9 cellular contexts compared by ENCODE assay signal in the genomic region with DNA sequence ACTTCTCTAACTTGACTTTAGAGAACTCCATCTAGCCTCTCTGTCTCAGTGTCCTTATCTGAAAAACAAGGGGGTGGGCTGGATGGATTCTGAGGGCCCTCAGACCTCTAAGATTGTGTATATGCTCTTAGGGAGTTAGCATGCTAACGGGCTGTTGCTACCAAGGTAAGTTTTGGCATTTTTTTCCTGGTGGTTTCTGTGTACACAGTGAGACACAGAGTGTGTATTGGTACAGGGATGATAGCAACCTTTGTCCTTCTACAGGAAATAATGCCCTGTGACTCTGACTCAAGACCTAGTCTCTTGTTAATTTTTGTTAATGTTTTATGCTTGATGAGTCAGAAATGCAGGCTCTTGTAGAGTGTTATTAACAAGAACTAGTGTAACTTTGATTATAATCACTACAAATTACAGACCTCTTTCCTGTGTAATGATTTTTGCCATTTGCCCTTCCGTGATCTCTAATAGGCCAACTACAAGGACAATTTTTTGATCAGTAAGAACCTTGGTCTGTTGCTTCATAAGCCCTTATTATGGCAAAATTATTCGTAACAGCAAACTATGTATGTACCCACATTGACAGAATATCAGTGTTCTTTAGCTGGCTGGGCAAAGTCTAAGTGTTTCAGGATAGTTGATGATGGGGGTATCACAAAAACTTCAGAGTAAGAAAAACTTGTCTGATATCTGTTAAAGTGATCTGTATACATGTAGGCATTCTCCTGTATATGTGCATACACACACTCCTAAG.
A peak's percentile ranks its signal among the peaks of the same experiment; 100 is the strongest.
DNase-seq lines count a peak whose midpoint lies in the region; ATAC-seq and TF ChIP-seq lines count a peak whose summit lies in the region.
"Had no signal": no experiment of that assay in that cellular context is flagged by ENCODE, and none has a peak within 500 bp of the region (broad histone marks: within the 10 kb centered on the region; RNA-seq: fewer than 3 reads in every experiment).

No MANE protein-coding gene starts in this region.

- TF ChIP-seq POLR2A in adrenal gland (IDR thresholded peaks at IDR 0.05) (peak in 1 of 2 donors; percentile 7), suprapubic skin (IDR thresholded peaks at IDR 0.05) (no peak), gastroesophageal sphincter (IDR thresholded peaks at IDR 0.05) (no peak), testis (IDR thresholded peaks at IDR 0.05) (no peak)

- peak overlapping the region in 3 of 5 donors; percentile 52 to 74 (median 69) for H3K27ac ChIP-seq in adrenal gland
- H3K27ac ChIP-seq in suprapubic skin = no peak overlapping the region
- peak overlapping the region in 2 of 4 donors; percentile 17 to 25 for H3K27ac ChIP-seq in gastroesophageal sphincter
- H3K27ac ChIP-seq in testis = no peak overlapping the region

- no peaks in the 10 kb centered on the region for H3K36me3 ChIP-seq in adrenal gland (replicated peaks in 1 of 2)
- H3K36me3 ChIP-seq in mucosa of descending colon (ENCODE audit: low read depth) = no peaks in the 10 kb centered on the region
- H3K36me3 ChIP-seq in suprapubic skin = no peaks in the 10 kb centered on the region
- H3K36me3 ChIP-seq in gastroesophageal sphincter = peaks cover 0 to 3% of the 10 kb centered on the region in 2 donors
- H3K36me3 ChIP-seq in testis (ENCODE audit: low read depth, missing control alignments) = no peaks in the 10 kb centered on the region
- H3K36me3 ChIP-seq: esophagus squamous epithelium had no signal

- ATAC-seq in GM18520 (IDR thresholded peaks at IDR 0.05; ENCODE audit: unreplicated experiment) (peak; percentile 63), HG02763 (IDR thresholded peaks at IDR 0.05; ENCODE audit: unreplicated experiment) (peak; percentile 66), mucosa of descending colon (peak; percentile 82), gastroesophageal sphincter (no peak)

- no peak for DNase-seq in adrenal gland
- DNase-seq in mucosa of descending colon = no peak
- no peak for DNase-seq in suprapubic skin (ENCODE audit: low spot score in 2 of 2)
- DNase-seq in testis = no peak
- DNase-seq in NCI-H2107 (lab: John Stamatoyannopoulos, UW) = no peak
- DNase-seq: esophagus squamous epithelium had no signal

- TF ChIP-seq CTCF in adrenal gland (IDR thresholded peaks at IDR 0.05) (no peak), mucosa of descending colon (IDR thresholded peaks at IDR 0.05) (no peak), suprapubic skin (IDR thresholded peaks at IDR 0.05) (no peak), gastroesophageal sphincter (IDR thresholded peaks at IDR 0.05) (no peak), testis (IDR thresholded peaks at IDR 0.05) (no peak)

- H3K9me3 ChIP-seq in adrenal gland (replicated peaks in 1 of 3) (no peaks in the 10 kb centered on the region), mucosa of descending colon (no peaks in the 10 kb centered on the region), suprapubic skin (no peaks in the 10 kb centered on the region), gastroesophageal sphincter (no peaks in the 10 kb centered on the region), testis (no peaks in the 10 kb centered on the region)
- H3K9me3 ChIP-seq: esophagus squamous epithelium had no signal

- no peak for TF ChIP-seq EP300 in suprapubic skin (IDR thresholded peaks at IDR 0.05)
- TF ChIP-seq EP300 in gastroesophageal sphincter (IDR thresholded peaks at IDR 0.05) = no peak

- intact Hi-C loops in adrenal gland (cut with DNase I) (no loop called here), mucosa of descending colon (cut with DNase I, micrococcal nuclease) (no loop called here), testis (cut with DNase I; ENCODE audit: low total_unique reads) (no loop called here)

- WGBS in adrenal gland, 4 donors = 49 to 55% (median 50%) methylated on average over 3 of the region's 3 CpGs
- WGBS in suprapubic skin = 78% methylated on average over 3 of the region's 3 CpGs
- WGBS in gastroesophageal sphincter (ENCODE audit: low coverage in 1 of 2), 2 donors = 72 to 92% methylated on average over 2 to 3 of the region's 3 CpGs
- 83 to 84% methylated on average over 3 of the region's 3 CpGs for WGBS in testis, 2 donors

- H3K4me3 ChIP-seq in adrenal gland (no peak overlapping the region), mucosa of descending colon (no peak overlapping the region), suprapubic skin (no peak overlapping the region), gastroesophageal sphincter (no peak overlapping the region), testis (no peak overlapping the region)
- H3K4me3 ChIP-seq: esophagus squamous epithelium had no signal

- peaks cover 10 to 30% of the 10 kb centered on the region in 2 donors for H3K4me1 ChIP-seq in adrenal gland (replicated peaks in 1 of 2)
- peaks cover 49% of the 10 kb centered on the region for H3K4me1 ChIP-seq in mucosa of descending colon (ENCODE audit: low read depth)
- H3K4me1 ChIP-seq in suprapubic skin = peaks cover 27% of the 10 kb centered on the region
- H3K4me1 ChIP-seq in gastroesophageal sphincter = peaks cover 13 to 86% (median 27%) of the 10 kb centered on the region in 3 donors
- peaks cover 17% of the 10 kb centered on the region for H3K4me1 ChIP-seq in testis

- no peaks in the 10 kb centered on the region for H3K27me3 ChIP-seq in adrenal gland
- no peaks in the 10 kb centered on the region for H3K27me3 ChIP-seq in suprapubic skin
- no peaks in the 10 kb centered on the region for H3K27me3 ChIP-seq in gastroesophageal sphincter
- no peaks in the 10 kb centered on the region for H3K27me3 ChIP-seq in testis
- H3K27me3 ChIP-seq: esophagus squamous epithelium had no signal

Comparison
In these comparisons a context has a peak if more than half of its experiments do, and no peak if none do; other contexts are left out.
1. H3K27ac ChIP-seq: peak in adrenal gland (3 of 5); none in suprapubic skin (single experiment) and testis (0 of 2).